Comparison of ENCODE assay signal across 9 cellular contexts in genomic region chr20:41316602-41317535, GRCh38. TPM values are rescaled to one million over a fixed set of nuclear protein-coding genes. Genes with fewer than 3 reads are reported as not detected.
A peak's percentile ranks its signal among the peaks of the same experiment; 100 is the strongest.
DNase-seq lines count a peak whose midpoint lies in the region; ATAC-seq and TF ChIP-seq lines count a peak whose summit lies in the region.
"Had no signal": no experiment of that assay in that cellular context is flagged by ENCODE, and none has a peak within 500 bp of the region (broad histone marks: within the 10 kb centered on the region; RNA-seq: fewer than 3 reads in every experiment).

No MANE protein-coding gene starts in this region.

- no peaks in the 10 kb centered on the region for H3K9me3 ChIP-seq in gastroesophageal sphincter
- H3K9me3 ChIP-seq in testis = no peaks in the 10 kb centered on the region

- WGBS in gastroesophageal sphincter (ENCODE audit: low coverage in 1 of 2), 2 donors = 0 to 13% methylated on average over 1 of the region's 63 CpGs
- 2% methylated on average over 6 to 61 of the region's 63 CpGs for WGBS in testis, 2 donors

- H3K4me1 ChIP-seq in gastroesophageal sphincter (peaks cover 9 to 50% (median 14%) of the 10 kb centered on the region in 3 donors), testis (peaks cover 21% of the 10 kb centered on the region)

- H3K36me3 ChIP-seq in gastroesophageal sphincter = peaks cover 0 to 8% of the 10 kb centered on the region in 2 donors
- H3K36me3 ChIP-seq in testis (ENCODE audit: low read depth, missing control alignments) = no peaks in the 10 kb centered on the region

- no peak for TF ChIP-seq CTCF in GM20000 (IDR thresholded peaks at IDR 0.05; ENCODE audit: extremely low read depth, missing control alignments)
- no peak for TF ChIP-seq CTCF in RWPE1 (conservative IDR thresholded peaks at IDR 0.05; ENCODE audit: low read depth)
- no peak for TF ChIP-seq CTCF in gastroesophageal sphincter (IDR thresholded peaks at IDR 0.05)
- no peak for TF ChIP-seq CTCF in testis (IDR thresholded peaks at IDR 0.05)

- H3K4me3 ChIP-seq in gastroesophageal sphincter (peak overlapping the region; percentile 79 to 87), testis (peak overlapping the region; percentile 76 to 84)

- TF ChIP-seq POLR2A in gastroesophageal sphincter (IDR thresholded peaks at IDR 0.05) = peak in 1 of 2 donors; percentile 21
- TF ChIP-seq POLR2A in testis (IDR thresholded peaks at IDR 0.05) = no peak

- peak; percentile 73 for ATAC-seq in gastroesophageal sphincter

- intact Hi-C loops in testis (cut with DNase I; ENCODE audit: low total_unique reads) = loop anchor here (5.0 kb wide), 1 partner anchor 70 kb away; no protein-coding TSS in a partner anchor

- POLR2A ChIA-PET in RWPE1 (lab: Yijun Ruan, JAX; ENCODE audit: low non-redundant PET) = interaction anchor here (0.6 to 1.2 kb wide), 2 partner anchors 10 to 12 kb away, joined by 4 to 6 read pairs; no protein-coding TSS in a partner anchor

- CTCF ChIA-PET in RWPE1 (lab: Yijun Ruan, JAX) = interaction anchor here (0.6 to 2.3 kb wide), 6 partner anchors 18 to 1882 kb away, joined by 3 to 9 read pairs (median 3); no protein-coding TSS in a partner anchor

- peak; percentile 79 for DNase-seq in COLO668 (lab: John Stamatoyannopoulos, UW; ENCODE audit: unreplicated experiment)
- DNase-seq in GM20000 (ENCODE audit: low spot score) = peak; percentile 91
- DNase-seq in HPDE6-E6E7 (ENCODE audit: extremely low spot score) = peak; percentile 90
- peak; percentile 95 for DNase-seq in RWPE1 (ENCODE audit: low spot score)
- peak; percentile 29 to 72 (median 54) for DNase-seq in activated naive CD4-positive, alpha-beta T cell (lab: John Stamatoyannopoulos, UW)
- peak; percentile 80 for DNase-seq in occipital lobe (lab: John Stamatoyannopoulos, UW)
- peak; percentile 86 for DNase-seq in testis

- H3K27me3 ChIP-seq in gastroesophageal sphincter = no peaks in the 10 kb centered on the region
- no peaks in the 10 kb centered on the region for H3K27me3 ChIP-seq in testis

- H3K27ac ChIP-seq in RWPE1 = peak overlapping the region; percentile 94
- peak overlapping the region; percentile 92 to 96 (median 95) for H3K27ac ChIP-seq in gastroesophageal sphincter
- peak overlapping the region; percentile 74 to 89 for H3K27ac ChIP-seq in testis

- no peak for TF ChIP-seq EP300 in gastroesophageal sphincter (IDR thresholded peaks at IDR 0.05)

RNA-seq across cellular contexts. Expression of gene ZHX3, which starts 0.7 kb away (rescaled TPM):
- 100 to 1,000 TPM; 121 to 183 (median 155) TPM for total RNA-seq in gastroesophageal sphincter
- 18.9 TPM for total RNA-seq in occipital lobe
- 10 to 100 TPM; 35.1 to 55.7 TPM for total RNA-seq in testis
- polyA plus RNA-seq in testis (ENCODE audit: insufficient read depth, low read depth, low replicate concordance) = 103 TPM

RNA-seq across cellular contexts. Expression of gene LPIN3, which starts 23.8 kb away (rescaled TPM):
- total RNA-seq in gastroesophageal sphincter (10 to 100 TPM in 2 of 4 donors, 1 to 10 TPM in 2; 5.5 to 16.6 (median 9.1) TPM), occipital lobe (0.16 TPM), testis (10 to 100 TPM in 1 of 2 donors, 1 to 10 TPM in 1; 7.6 to 13.6 TPM)
- 9.9 TPM for polyA plus RNA-seq in testis (ENCODE audit: insufficient read depth, low read depth, low replicate concordance)

RNA-seq across cellular contexts. Expression of gene EMILIN3, which starts 49.7 kb away (rescaled TPM):
- 1 to 10 TPM; 1.1 to 3.6 (median 2.9) TPM for total RNA-seq in gastroesophageal sphincter
- 3.1 TPM for total RNA-seq in occipital lobe
- 1 to 10 TPM; 3.7 to 4.2 TPM for total RNA-seq in testis
- 14.8 TPM for polyA plus RNA-seq in testis (ENCODE audit: insufficient read depth, low read depth, low replicate concordance)
- total RNA-seq: subcutaneous adipose tissue had no signal

Comparison
In these comparisons a context has a peak if more than half of its experiments do, and no peak if none do; other contexts are left out.
1. Peak in every context shown above with its lines: DNase-seq, ATAC-seq, H3K4me3 ChIP-seq and H3K27ac ChIP-seq.